ENCODE assay signal across 1 cellular context in genomic region chr5:168339151-168340140, GRCh38.
TF ChIP-seq lines count a peak whose summit lies in the region.

No MANE protein-coding gene starts in this region.

TF ChIP-seq in WTC11, 78 proteins besides CTCF, POLR2A, EP300 and RAD21 (continued from another document):
- no peak for TF ChIP-seq ARID4B (CRISPR knock-in tag; IDR thresholded peaks at IDR 0.05; ENCODE audit: borderline replicate concordance)
- no peak for TF ChIP-seq NFATC4 (CRISPR knock-in tag; IDR thresholded peaks at IDR 0.05)
